Comparison of ENCODE assay signal across 3 cellular contexts in genomic region chr4:26788341-26788733, GRCh38.
TF ChIP-seq lines count a peak whose summit lies in the region.

No MANE protein-coding gene starts in this region.

TF ChIP-seq in A549, 52 proteins besides CTCF, POLR2A, EP300 and RAD21:
- TF ChIP-seq PBX3 (IDR thresholded peaks at IDR 0.05), result no peak
- TF ChIP-seq ZC3H11A (IDR thresholded peaks at IDR 0.05), result no peak
- no peak for TF ChIP-seq HEYL (CRISPR knock-in tag; IDR thresholded peaks at IDR 0.05)
- TF ChIP-seq HMGXB4 (CRISPR knock-in tag; IDR thresholded peaks at IDR 0.05; ENCODE audit: borderline replicate concordance), result no peak
- no peak for TF ChIP-seq HOXB13 (CRISPR knock-in tag; IDR thresholded peaks at IDR 0.05; ENCODE audit: low read depth)
- TF ChIP-seq KDM1A (IDR thresholded peaks at IDR 0.05; ENCODE audit: low read depth), result no peak
- no peak for TF ChIP-seq ZSCAN20 (CRISPR knock-in tag; IDR thresholded peaks at IDR 0.05)
- no peak for TF ChIP-seq USF2 (IDR thresholded peaks at IDR 0.05)
- TF ChIP-seq FOSL2 (IDR thresholded peaks at IDR 0.05), result no peak
- no peak for TF ChIP-seq FOSL2 (CRISPR knock-in tag; IDR thresholded peaks at IDR 0.05)
- no peak for TF ChIP-seq ZFP36 (IDR thresholded peaks at IDR 0.05; ENCODE audit: borderline replicate concordance, partially characterized antibody)
- TF ChIP-seq MAX (IDR thresholded peaks at IDR 0.05), result no peak
- TF ChIP-seq RFX5 (IDR thresholded peaks at IDR 0.05), result no peak
- no peak for TF ChIP-seq CBX2 (IDR thresholded peaks at IDR 0.05; ENCODE audit: borderline replicate concordance, low read depth)
- no peak for TF ChIP-seq SMC3 (IDR thresholded peaks at IDR 0.05)
- TF ChIP-seq NR3C1 (IDR thresholded peaks at IDR 0.05), result no peak
- no peak for TF ChIP-seq CHD2 (IDR thresholded peaks at IDR 0.05; ENCODE audit: low read length, partially characterized antibody)
- TF ChIP-seq BHLHE40 (IDR thresholded peaks at IDR 0.05; ENCODE audit: low read depth, low read length), result no peak
- TF ChIP-seq MAZ (IDR thresholded peaks at IDR 0.05; ENCODE audit: borderline replicate concordance, low read depth, low read length), result no peak

TF ChIP-seq in HCT116, 20 proteins besides CTCF, POLR2A, EP300 and RAD21:
- TF ChIP-seq JUND (IDR thresholded peaks at IDR 0.05) (no peak), REST (IDR thresholded peaks at IDR 0.05; ENCODE audit: low read depth) (no peak)
TF ChIP-seq in HCT116: peak in this region for 0.

TF ChIP-seq in SK-N-SH, 30 proteins besides CTCF, POLR2A, EP300 and RAD21:
- no peak for TF ChIP-seq IRF3 (IDR thresholded peaks at IDR 0.05; ENCODE audit: low read depth, low read length)
- no peak for TF ChIP-seq RXRA (IDR thresholded peaks at IDR 0.05; ENCODE audit: borderline replicate concordance, low read depth)
- no peak for TF ChIP-seq RFX5 (IDR thresholded peaks at IDR 0.05; ENCODE audit: low read length)
- TF ChIP-seq USF2 (IDR thresholded peaks at IDR 0.05; ENCODE audit: borderline replicate concordance, low read depth, low read length), result no peak
- TF ChIP-seq POLR2AphosphoS5 (IDR thresholded peaks at IDR 0.05; ENCODE audit: low read depth, low read length), result no peak
- TF ChIP-seq SIN3A (IDR thresholded peaks at IDR 0.05; ENCODE audit: borderline replicate concordance, low read depth, low read length), result no peak
- TF ChIP-seq EZH2phosphoT487 (IDR thresholded peaks at IDR 0.05; ENCODE audit: borderline replicate concordance, low read depth), result no peak
- TF ChIP-seq GABPA (IDR thresholded peaks at IDR 0.05; ENCODE audit: low read depth), result no peak
- TF ChIP-seq MAX (IDR thresholded peaks at IDR 0.05; ENCODE audit: low read depth), result no peak
- TF ChIP-seq MXI1 (IDR thresholded peaks at IDR 0.05; ENCODE audit: low read depth, low read length), result no peak
- no peak for TF ChIP-seq NFIC (IDR thresholded peaks at IDR 0.05; ENCODE audit: borderline replicate concordance)
- no peak for TF ChIP-seq TAF1 (IDR thresholded peaks at IDR 0.05; ENCODE audit: borderline replicate concordance, low read depth, low read length)
- TF ChIP-seq JUND (IDR thresholded peaks at IDR 0.05), result no peak
- no peak for TF ChIP-seq RCOR1 (IDR thresholded peaks at IDR 0.05; ENCODE audit: low read length)
- no peak for TF ChIP-seq GATA2 (CRISPR knock-in tag; IDR thresholded peaks at IDR 0.05)
